8 cellular contexts compared by ENCODE assay signal in the genomic region with DNA sequence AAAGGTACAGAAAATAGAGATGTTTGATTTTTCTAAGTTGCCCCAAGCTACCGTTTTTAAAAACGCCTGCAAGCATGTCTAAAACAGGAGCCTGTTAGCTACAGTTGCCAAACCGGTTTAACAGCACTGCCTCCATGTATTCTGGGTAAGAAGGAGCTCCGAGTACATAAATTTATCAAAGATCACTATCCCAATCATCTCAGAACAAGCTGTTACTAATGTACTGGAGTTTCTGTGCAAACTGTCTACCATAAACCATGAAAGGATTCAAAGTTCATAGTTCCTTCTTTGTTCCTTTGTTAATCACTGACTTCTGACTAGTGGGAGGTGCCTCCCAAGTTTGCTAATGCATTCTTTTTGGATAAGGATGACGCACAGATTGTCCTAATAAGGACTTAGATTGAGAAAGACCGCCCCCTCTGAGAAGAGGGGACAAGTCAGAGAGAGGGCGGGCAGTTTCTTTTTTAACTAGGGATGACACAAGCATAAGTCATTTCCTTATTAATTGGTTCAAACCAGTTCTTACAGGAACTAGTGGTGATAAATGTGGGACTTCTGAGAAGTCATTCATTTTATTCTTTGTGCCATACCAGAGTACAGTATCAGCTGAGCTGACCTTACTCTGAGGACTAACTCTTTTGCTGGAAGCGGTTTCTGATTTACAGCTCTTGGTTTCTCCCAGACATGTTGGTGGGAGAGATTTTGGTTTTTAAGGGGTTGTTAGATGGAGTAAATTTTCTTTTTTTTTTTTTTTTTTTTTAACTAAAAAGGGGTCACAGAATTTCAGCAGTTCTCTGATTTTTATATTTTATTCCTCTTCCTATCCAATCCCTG. TPM values are rescaled to one million over a fixed set of nuclear protein-coding genes. Genes with fewer than 3 reads are reported as not detected.
DNase-seq lines count a peak whose midpoint lies in the region; ATAC-seq and TF ChIP-seq lines count a peak whose summit lies in the region.

No MANE protein-coding gene starts in this region.

- peak overlapping the region; percentile 89 for H2BK120ac ChIP-seq in mesenchymal stem cell (ENCODE audit: low read depth, low read length)

- peak overlapping the region; percentile 96 for H2AK5ac ChIP-seq in mesenchymal stem cell (ENCODE audit: low read length, severe bottlenecking)

- H3K14ac ChIP-seq in mesenchymal stem cell (ENCODE audit: low read length in 2 of 2): no peak overlapping the region

- H4K91ac ChIP-seq in mesenchymal stem cell (ENCODE audit: low read length): no peak overlapping the region

- H2BK15ac ChIP-seq in mesenchymal stem cell (ENCODE audit: low read depth, poor library complexity, severe bottlenecking): no peak overlapping the region

- no peak overlapping the region for H2AFZ ChIP-seq in mesenchymal stem cell (ENCODE audit: low read depth, low read length)

- H3K27ac ChIP-seq in BLaER1 treated with 17β-estradiol and CSF1 and Interleukin-3, amounts not matched to agents 10 nM and 100 nM: peak overlapping the region; percentile 88 to 100 (median 93)
- H3K27ac ChIP-seq in mesenchymal stem cell (ENCODE audit: low read length, poor library complexity, severe bottlenecking) (peak overlapping the region; percentile 100), testis (peak overlapping the region; percentile 93 to 96)

- peaks cover 0 to 40% (median 18%) of the 10 kb centered on the region in 11 experiments; a peak in 11 of 22 replicates for H4K20me1 ChIP-seq in BLaER1 treated with 17β-estradiol and CSF1 and Interleukin-3, amounts not matched to agents 10 nM and 100 nM

- H2BK12ac ChIP-seq in mesenchymal stem cell (ENCODE audit: low read length in 2 of 2): no peak overlapping the region

- H3K4ac ChIP-seq in mesenchymal stem cell (ENCODE audit: low read depth in 1 of 2, low read length in 2 of 2): peak overlapping the region in 1 of 2 experiments; percentile 47

- H4K8ac ChIP-seq in mesenchymal stem cell (ENCODE audit: low read length): no peak overlapping the region

- peak overlapping the region; percentile 96 for H2BK5ac ChIP-seq in mesenchymal stem cell (ENCODE audit: low read depth, low read length, poor library complexity, severe bottlenecking)

- H3K36me3 ChIP-seq in BLaER1 treated with 17β-estradiol and CSF1 and Interleukin-3, amounts not matched to agents 10 nM and 100 nM: peaks cover 33 to 57% (median 46%) of the 10 kb centered on the region in 11 experiments
- H3K36me3 ChIP-seq in endocrine pancreas (ENCODE audit: control insufficient read depth, insufficient read depth, low read length): peaks cover 6% of the 10 kb centered on the region
- H3K36me3 ChIP-seq in mesenchymal stem cell (ENCODE audit: control insufficient read depth in 1 of 2, insufficient read depth in 2 of 2, low read depth in 1 of 2, low read length in 2 of 2): peaks cover 6 to 37% of the 10 kb centered on the region in 2 experiments
- H3K36me3 ChIP-seq in testis (ENCODE audit: low read depth, missing control alignments): no peaks in the 10 kb centered on the region

- H3K4me3 ChIP-seq in BLaER1 treated with 17β-estradiol and CSF1 and Interleukin-3, amounts not matched to agents 10 nM and 100 nM: peak overlapping the region; percentile 64 to 91 (median 76)
- H3K4me3 ChIP-seq in endocrine pancreas (ENCODE audit: control insufficient read depth, insufficient read depth, low read length): peak overlapping the region; percentile 98
- H3K4me3 ChIP-seq in mesenchymal stem cell (ENCODE audit: insufficient read depth in 1 of 2, low read depth in 1 of 2, low read length in 2 of 2): peak overlapping the region in 1 of 2 experiments; percentile 97
- peak overlapping the region; percentile 13 to 60 for H3K4me3 ChIP-seq in testis

- ATAC-seq in GM18870 (IDR thresholded peaks at IDR 0.05; ENCODE audit: unreplicated experiment) (peak; percentile 71), HG03066 (IDR thresholded peaks at IDR 0.05; ENCODE audit: low read depth, unreplicated experiment) (peak; percentile 86)

- H3K4me1 ChIP-seq in BLaER1 treated with 17β-estradiol and CSF1 and Interleukin-3, amounts not matched to agents 10 nM and 100 nM: peaks cover 29 to 57% (median 42%) of the 10 kb centered on the region in 10 experiments
- no peaks in the 10 kb centered on the region for H3K4me1 ChIP-seq in endocrine pancreas (ENCODE audit: control insufficient read depth, insufficient read depth, low read length)
- H3K4me1 ChIP-seq in mesenchymal stem cell (ENCODE audit: control insufficient read depth, insufficient read depth, low read depth, low read length): peaks cover 3% of the 10 kb centered on the region
- H3K4me1 ChIP-seq in testis: peaks cover 9% of the 10 kb centered on the region

- peak; percentile 65 for TF ChIP-seq POLR2A in testis (IDR thresholded peaks at IDR 0.05)

- TF ChIP-seq CTCF in testis (IDR thresholded peaks at IDR 0.05): no peak

- H3K79me1 ChIP-seq in mesenchymal stem cell (replicated peaks; ENCODE audit: low read length, poor library complexity, severe bottlenecking): peaks cover 3% of the 10 kb centered on the region

- peaks cover 0 to 3% (median 0%) of the 10 kb centered on the region in 11 experiments; a peak in 3 of 22 replicates for H3K9me3 ChIP-seq in BLaER1 treated with 17β-estradiol and CSF1 and Interleukin-3, amounts not matched to agents 10 nM and 100 nM (replicated peaks in 1 of 11)
- H3K9me3 ChIP-seq in endocrine pancreas (ENCODE audit: control insufficient read depth, low read length) (no peaks in the 10 kb centered on the region), mesenchymal stem cell (ENCODE audit: control insufficient read depth, low read length) (no peaks in the 10 kb centered on the region), testis (no peaks in the 10 kb centered on the region)

- H3K18ac ChIP-seq in mesenchymal stem cell (ENCODE audit: low read depth in 1 of 2, low read length in 2 of 2): peak overlapping the region in 1 of 2 experiments; percentile 62

- peak overlapping the region; percentile 67 to 94 (median 87) for H3K4me2 ChIP-seq in BLaER1 treated with 17β-estradiol and CSF1 and Interleukin-3, amounts not matched to agents 10 nM and 100 nM
- H3K4me2 ChIP-seq in mesenchymal stem cell (ENCODE audit: low read length, poor library complexity, severe bottlenecking): no peak overlapping the region

- no peaks in the 10 kb centered on the region for H3K27me3 ChIP-seq in BLaER1 treated with 17β-estradiol and CSF1 and Interleukin-3, amounts not matched to agents 10 nM and 100 nM
- H3K27me3 ChIP-seq in endocrine pancreas (ENCODE audit: control insufficient read depth, insufficient read depth, low read length): no peaks in the 10 kb centered on the region
- no peaks in the 10 kb centered on the region for H3K27me3 ChIP-seq in mesenchymal stem cell (ENCODE audit: control insufficient read depth in 1 of 2, insufficient read depth in 1 of 2, low read length in 2 of 2)
- H3K27me3 ChIP-seq in testis: no peaks in the 10 kb centered on the region

- peak overlapping the region; percentile 85 to 100 (median 92) for H3K9ac ChIP-seq in BLaER1 treated with 17β-estradiol and CSF1 and Interleukin-3, amounts not matched to agents 10 nM and 100 nM
- H3K9ac ChIP-seq in endocrine pancreas (ENCODE audit: control insufficient read depth, insufficient read depth, low read length) (peak overlapping the region; percentile 1), mesenchymal stem cell (ENCODE audit: low read length) (peak overlapping the region; percentile 99)

- intact Hi-C loops in testis (cut with DNase I; ENCODE audit: low total_unique reads): no loop called here

- 0% methylated on average over 7 of the region's 8 CpGs for WGBS in mesenchymal stem cell
- WGBS in testis, 2 donors: 16 to 18% methylated on average over 8 of the region's 8 CpGs

- peak; percentile 81 for DNase-seq in NCI-H345 (lab: John Stamatoyannopoulos, UW)
- DNase-seq in activated CD4-positive, alpha-beta T cell treated with anti-CD3 and anti-CD28 coated beads for 4 hours: peak; percentile 75 to 82
- DNase-seq in mesenchymal stem cell: peak; percentile 100
- peak; percentile 88 for DNase-seq in testis

- H3K23ac ChIP-seq in mesenchymal stem cell (ENCODE audit: low read length in 2 of 2): no peak overlapping the region

RNA-seq across cellular contexts. Expression of gene TUBD1, which starts 55.2 kb away (rescaled TPM):
- 4.7 TPM for polyA plus RNA-seq in mesenchymal stem cell (2013, experiment 1 of 2)
- polyA plus RNA-seq in mesenchymal stem cell (2013, experiment 2 of 2): 4.6 TPM
- total RNA-seq in testis: 10 to 100 TPM; 12.9 to 13.9 TPM
- 7.8 TPM for polyA plus RNA-seq in testis (ENCODE audit: insufficient read depth, low read depth, low replicate concordance)

RNA-seq across cellular contexts. Expression of gene RPS6KB1, which starts 55.3 kb away (rescaled TPM):
- 17.4 TPM for polyA plus RNA-seq in mesenchymal stem cell (2013, experiment 1 of 2)
- 17.7 TPM for polyA plus RNA-seq in mesenchymal stem cell (2013, experiment 2 of 2)
- 10 to 100 TPM; 44.5 to 46.1 TPM for total RNA-seq in testis
- polyA plus RNA-seq in testis (ENCODE audit: insufficient read depth, low read depth, low replicate concordance): 13.3 TPM

Comparison
In these comparisons a context has a peak if more than half of its experiments do, and no peak if none do; other contexts are left out.
1. H3K9ac ChIP-seq: peak in every context shown above with its lines; median percentile 99 in mesenchymal stem cell; 92 in BLaER1 treated with 17β-estradiol and CSF1 and Interleukin-3, amounts not matched to agents 10 nM and 100 nM; 1 in endocrine pancreas.